Comparison of ENCODE assay signal across 1 cellular context in the genomic region with DNA sequence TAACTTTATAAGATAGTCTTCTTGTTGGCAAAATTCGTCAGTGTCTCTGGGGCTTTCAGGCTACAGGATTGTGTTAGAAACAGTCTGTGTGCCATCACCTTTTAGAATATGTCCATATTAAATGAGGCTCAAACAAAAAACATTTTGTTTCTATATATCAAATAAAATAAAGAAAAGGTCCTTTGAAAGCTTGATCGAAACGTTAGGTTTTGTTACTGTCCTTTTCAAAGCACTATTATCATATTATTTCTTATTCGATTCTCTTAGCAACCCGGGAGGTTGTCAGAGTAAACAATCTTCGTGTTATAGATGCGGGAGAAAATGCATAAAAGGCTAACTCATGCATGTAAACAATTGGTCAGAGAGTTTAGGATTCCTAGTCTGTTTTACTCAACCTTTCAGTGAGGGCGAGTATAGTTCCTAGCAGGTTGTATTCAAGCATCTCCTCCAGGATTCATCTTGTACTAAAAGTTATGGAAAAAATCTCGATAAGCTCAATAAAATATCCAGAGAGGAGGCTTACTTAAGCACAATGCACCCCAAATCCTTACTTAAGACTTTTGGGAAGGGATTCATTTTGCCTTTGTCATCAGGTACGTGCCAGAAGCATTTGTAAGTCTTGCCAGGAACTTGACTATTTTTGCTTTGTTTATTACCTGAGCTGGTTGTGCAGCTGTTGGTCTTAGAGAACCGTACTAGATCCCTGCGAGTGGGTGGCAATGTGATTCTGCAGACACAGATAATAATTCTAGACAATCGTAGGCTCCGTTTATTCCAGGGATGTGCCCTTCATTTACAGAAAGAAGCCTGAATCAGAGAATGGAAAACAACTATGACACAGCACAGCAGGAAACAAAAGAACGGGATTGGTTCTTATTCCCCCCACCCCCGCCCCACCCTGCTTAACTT.
TF ChIP-seq lines count a peak whose summit lies in the region.

No MANE protein-coding gene starts in this region.

TF ChIP-seq in K562, 482 proteins besides CTCF, POLR2A, EP300 and RAD21 (continued from another document and continues in another):
- TF ChIP-seq, protein P1, sequence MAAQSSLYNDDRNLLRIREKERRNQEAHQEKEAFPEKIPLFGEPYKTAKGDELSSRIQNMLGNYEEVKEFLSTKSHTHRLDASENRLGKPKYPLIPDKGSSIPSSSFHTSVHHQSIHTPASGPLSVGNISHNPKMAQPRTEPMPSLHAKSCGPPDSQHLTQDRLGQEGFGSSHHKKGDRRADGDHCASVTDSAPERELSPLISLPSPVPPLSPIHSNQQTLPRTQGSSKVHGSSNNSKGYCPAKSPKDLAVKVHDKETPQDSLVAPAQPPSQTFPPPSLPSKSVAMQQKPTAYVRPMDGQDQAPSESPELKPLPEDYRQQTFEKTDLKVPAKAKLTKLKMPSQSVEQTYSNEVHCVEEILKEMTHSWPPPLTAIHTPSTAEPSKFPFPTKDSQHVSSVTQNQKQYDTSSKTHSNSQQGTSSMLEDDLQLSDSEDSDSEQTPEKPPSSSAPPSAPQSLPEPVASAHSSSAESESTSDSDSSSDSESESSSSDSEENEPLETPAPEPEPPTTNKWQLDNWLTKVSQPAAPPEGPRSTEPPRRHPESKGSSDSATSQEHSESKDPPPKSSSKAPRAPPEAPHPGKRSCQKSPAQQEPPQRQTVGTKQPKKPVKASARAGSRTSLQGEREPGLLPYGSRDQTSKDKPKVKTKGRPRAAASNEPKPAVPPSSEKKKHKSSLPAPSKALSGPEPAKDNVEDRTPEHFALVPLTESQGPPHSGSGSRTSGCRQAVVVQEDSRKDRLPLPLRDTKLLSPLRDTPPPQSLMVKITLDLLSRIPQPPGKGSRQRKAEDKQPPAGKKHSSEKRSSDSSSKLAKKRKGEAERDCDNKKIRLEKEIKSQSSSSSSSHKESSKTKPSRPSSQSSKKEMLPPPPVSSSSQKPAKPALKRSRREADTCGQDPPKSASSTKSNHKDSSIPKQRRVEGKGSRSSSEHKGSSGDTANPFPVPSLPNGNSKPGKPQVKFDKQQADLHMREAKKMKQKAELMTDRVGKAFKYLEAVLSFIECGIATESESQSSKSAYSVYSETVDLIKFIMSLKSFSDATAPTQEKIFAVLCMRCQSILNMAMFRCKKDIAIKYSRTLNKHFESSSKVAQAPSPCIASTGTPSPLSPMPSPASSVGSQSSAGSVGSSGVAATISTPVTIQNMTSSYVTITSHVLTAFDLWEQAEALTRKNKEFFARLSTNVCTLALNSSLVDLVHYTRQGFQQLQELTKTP (IDR thresholded peaks at IDR 0.05; ENCODE audit: low read depth in 1 of 2, partially characterized antibody in 2 of 2), result peak in 1 of 2 experiments; percentile 12
- no peak for TF ChIP-seq BHLHE40 (IDR thresholded peaks at IDR 0.05; ENCODE audit: low read length)
- TF ChIP-seq KDM1A (IDR thresholded peaks at IDR 0.05), result peak in 1 of 2 experiments; percentile 7; a peak in 1 of 4 replicates
- peak; percentile 17; the same call in 1 of the 2 replicates for TF ChIP-seq NCOA6 (IDR thresholded peaks at IDR 0.05)
- TF ChIP-seq GTF2E2 (tag; IDR thresholded peaks at IDR 0.05), result peak; percentile 94
- peak; percentile 92 for TF ChIP-seq FOXJ2 (tag; IDR thresholded peaks at IDR 0.05)
- no peak for TF ChIP-seq CHD4 (IDR thresholded peaks at IDR 0.05; ENCODE audit: insufficient read depth, insufficient replicate concordance, low read depth, low read length, poor library complexity, severe bottlenecking)
- TF ChIP-seq, protein P2, sequence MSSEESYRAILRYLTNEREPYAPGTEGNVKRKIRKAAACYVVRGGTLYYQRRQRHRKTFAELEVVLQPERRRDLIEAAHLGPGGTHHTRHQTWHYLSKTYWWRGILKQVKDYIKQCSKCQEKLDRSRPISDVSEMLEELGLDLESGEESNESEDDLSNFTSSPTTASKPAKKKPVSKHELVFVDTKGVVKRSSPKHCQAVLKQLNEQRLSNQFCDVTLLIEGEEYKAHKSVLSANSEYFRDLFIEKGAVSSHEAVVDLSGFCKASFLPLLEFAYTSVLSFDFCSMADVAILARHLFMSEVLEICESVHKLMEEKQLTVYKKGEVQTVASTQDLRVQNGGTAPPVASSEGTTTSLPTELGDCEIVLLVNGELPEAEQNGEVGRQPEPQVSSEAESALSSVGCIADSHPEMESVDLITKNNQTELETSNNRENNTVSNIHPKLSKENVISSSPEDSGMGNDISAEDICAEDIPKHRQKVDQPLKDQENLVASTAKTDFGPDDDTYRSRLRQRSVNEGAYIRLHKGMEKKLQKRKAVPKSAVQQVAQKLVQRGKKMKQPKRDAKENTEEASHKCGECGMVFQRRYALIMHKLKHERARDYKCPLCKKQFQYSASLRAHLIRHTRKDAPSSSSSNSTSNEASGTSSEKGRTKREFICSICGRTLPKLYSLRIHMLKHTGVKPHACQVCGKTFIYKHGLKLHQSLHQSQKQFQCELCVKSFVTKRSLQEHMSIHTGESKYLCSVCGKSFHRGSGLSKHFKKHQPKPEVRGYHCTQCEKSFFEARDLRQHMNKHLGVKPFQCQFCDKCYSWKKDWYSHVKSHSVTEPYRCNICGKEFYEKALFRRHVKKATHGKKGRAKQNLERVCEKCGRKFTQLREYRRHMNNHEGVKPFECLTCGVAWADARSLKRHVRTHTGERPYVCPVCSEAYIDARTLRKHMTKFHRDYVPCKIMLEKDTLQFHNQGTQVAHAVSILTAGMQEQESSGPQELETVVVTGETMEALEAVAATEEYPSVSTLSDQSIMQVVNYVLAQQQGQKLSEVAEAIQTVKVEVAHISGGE (CRISPR knock-in tag; IDR thresholded peaks at IDR 0.05), result peak in 1 of 3 experiments; percentile 92; a peak in 2 of 6 replicates
- 0 out of 4 replicates have a peak, but pooled peaks of 1 of the 2 experiments have one; percentile 9 for TF ChIP-seq HDAC1 (IDR thresholded peaks at IDR 0.05)
- peak; percentile 26 for TF ChIP-seq BRD9 (IDR thresholded peaks at IDR 0.05; ENCODE audit: low read depth, partially characterized antibody)
- TF ChIP-seq SRF (CRISPR knock-in tag; IDR thresholded peaks at IDR 0.05), result peak in 1 of 2 experiments; percentile 16; a peak in 1 of 4 replicates
- TF ChIP-seq RHOXF2B (CRISPR knock-in tag; conservative IDR thresholded peaks at IDR 0.05), result no peak
- TF ChIP-seq SMARCA5 (IDR thresholded peaks at IDR 0.05), result no peak
- TF ChIP-seq NFE2 (IDR thresholded peaks at IDR 0.05; ENCODE audit: low read depth), result peak; percentile 82
- no peak for TF ChIP-seq ZNF830 (CRISPR knock-in tag; IDR thresholded peaks at IDR 0.05)
- no peak for TF ChIP-seq ATF1 (CRISPR knock-in tag; IDR thresholded peaks at IDR 0.05)
- TF ChIP-seq ATF1 (tag; IDR thresholded peaks at IDR 0.05), result 0 out of 2 replicates have a peak, but pooled peaks have one; percentile 5
- TF ChIP-seq HDAC3 (IDR thresholded peaks at IDR 0.05; ENCODE audit: borderline replicate concordance, partially characterized antibody), result peak; percentile 20
- 0 out of 2 replicates have a peak, but pooled peaks have one; percentile 33 for TF ChIP-seq CBFA2T3 (IDR thresholded peaks at IDR 0.05)
- TF ChIP-seq ZNF24 (IDR thresholded peaks at IDR 0.05), result 0 out of 2 replicates have a peak, but pooled peaks have one; percentile 16
- TF ChIP-seq SUPT5H (IDR thresholded peaks at IDR 0.05), result peak; percentile 79
- no peak for TF ChIP-seq TOE1 (IDR thresholded peaks at IDR 0.05; ENCODE audit: borderline replicate concordance)
- TF ChIP-seq TOE1 (CRISPR knock-in tag; IDR thresholded peaks at IDR 0.05; ENCODE audit: borderline replicate concordance, low read depth), result no peak
- TF ChIP-seq, protein P3, sequence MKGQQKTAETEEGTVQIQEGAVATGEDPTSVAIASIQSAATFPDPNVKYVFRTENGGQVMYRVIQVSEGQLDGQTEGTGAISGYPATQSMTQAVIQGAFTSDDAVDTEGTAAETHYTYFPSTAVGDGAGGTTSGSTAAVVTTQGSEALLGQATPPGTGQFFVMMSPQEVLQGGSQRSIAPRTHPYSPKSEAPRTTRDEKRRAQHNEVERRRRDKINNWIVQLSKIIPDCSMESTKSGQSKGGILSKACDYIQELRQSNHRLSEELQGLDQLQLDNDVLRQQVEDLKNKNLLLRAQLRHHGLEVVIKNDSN (CRISPR knock-in tag; IDR thresholded peaks at IDR 0.05), result no peak
- TF ChIP-seq, protein P4, sequence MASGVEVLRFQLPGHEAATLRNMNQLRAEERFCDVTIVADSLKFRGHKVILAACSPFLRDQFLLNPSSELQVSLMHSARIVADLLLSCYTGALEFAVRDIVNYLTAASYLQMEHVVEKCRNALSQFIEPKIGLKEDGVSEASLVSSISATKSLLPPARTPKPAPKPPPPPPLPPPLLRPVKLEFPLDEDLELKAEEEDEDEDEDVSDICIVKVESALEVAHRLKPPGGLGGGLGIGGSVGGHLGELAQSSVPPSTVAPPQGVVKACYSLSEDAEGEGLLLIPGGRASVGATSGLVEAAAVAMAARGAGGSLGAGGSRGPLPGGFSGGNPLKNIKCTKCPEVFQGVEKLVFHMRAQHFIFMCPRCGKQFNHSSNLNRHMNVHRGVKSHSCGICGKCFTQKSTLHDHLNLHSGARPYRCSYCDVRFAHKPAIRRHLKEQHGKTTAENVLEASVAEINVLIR (CRISPR knock-in tag; IDR thresholded peaks at IDR 0.05), result no peak
- 0 out of 2 replicates have a peak, but pooled peaks have one; percentile 6 for TF ChIP-seq CBFA2T2 (conservative IDR thresholded peaks at IDR 0.05)
- peak; percentile 97 for TF ChIP-seq TBP (optimal IDR thresholded peaks at IDR 0.05; ENCODE audit: low read depth, low read length)
- TF ChIP-seq POLR2G (IDR thresholded peaks at IDR 0.05; ENCODE audit: low read depth, low read length), result peak; percentile 56; the same call in 1 of the 2 replicates
- TF ChIP-seq FOXA3 (CRISPR knock-in tag; conservative IDR thresholded peaks at IDR 0.05 in 1 of 2, IDR thresholded peaks at IDR 0.05 in 1 of 2), result peak in 1 of 2 experiments; percentile 60; a peak in 2 of 4 replicates
- TF ChIP-seq, protein P5, sequence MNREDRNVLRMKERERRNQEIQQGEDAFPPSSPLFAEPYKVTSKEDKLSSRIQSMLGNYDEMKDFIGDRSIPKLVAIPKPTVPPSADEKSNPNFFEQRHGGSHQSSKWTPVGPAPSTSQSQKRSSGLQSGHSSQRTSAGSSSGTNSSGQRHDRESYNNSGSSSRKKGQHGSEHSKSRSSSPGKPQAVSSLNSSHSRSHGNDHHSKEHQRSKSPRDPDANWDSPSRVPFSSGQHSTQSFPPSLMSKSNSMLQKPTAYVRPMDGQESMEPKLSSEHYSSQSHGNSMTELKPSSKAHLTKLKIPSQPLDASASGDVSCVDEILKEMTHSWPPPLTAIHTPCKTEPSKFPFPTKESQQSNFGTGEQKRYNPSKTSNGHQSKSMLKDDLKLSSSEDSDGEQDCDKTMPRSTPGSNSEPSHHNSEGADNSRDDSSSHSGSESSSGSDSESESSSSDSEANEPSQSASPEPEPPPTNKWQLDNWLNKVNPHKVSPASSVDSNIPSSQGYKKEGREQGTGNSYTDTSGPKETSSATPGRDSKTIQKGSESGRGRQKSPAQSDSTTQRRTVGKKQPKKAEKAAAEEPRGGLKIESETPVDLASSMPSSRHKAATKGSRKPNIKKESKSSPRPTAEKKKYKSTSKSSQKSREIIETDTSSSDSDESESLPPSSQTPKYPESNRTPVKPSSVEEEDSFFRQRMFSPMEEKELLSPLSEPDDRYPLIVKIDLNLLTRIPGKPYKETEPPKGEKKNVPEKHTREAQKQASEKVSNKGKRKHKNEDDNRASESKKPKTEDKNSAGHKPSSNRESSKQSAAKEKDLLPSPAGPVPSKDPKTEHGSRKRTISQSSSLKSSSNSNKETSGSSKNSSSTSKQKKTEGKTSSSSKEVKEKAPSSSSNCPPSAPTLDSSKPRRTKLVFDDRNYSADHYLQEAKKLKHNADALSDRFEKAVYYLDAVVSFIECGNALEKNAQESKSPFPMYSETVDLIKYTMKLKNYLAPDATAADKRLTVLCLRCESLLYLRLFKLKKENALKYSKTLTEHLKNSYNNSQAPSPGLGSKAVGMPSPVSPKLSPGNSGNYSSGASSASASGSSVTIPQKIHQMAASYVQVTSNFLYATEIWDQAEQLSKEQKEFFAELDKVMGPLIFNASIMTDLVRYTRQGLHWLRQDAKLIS (CRISPR knock-in tag; IDR thresholded peaks at IDR 0.05), result no peak
- TF ChIP-seq POLR2B (IDR thresholded peaks at IDR 0.05; ENCODE audit: low read depth, partially characterized antibody), result peak; percentile 56
- TF ChIP-seq ZNF445 (CRISPR knock-in tag; IDR thresholded peaks at IDR 0.05; ENCODE audit: low read depth), result no peak
- no peak for TF ChIP-seq KLF1 (tag; IDR thresholded peaks at IDR 0.05)
- TF ChIP-seq STAT5B (CRISPR knock-in tag; IDR thresholded peaks at IDR 0.05), result no peak
- TF ChIP-seq, protein P6, sequence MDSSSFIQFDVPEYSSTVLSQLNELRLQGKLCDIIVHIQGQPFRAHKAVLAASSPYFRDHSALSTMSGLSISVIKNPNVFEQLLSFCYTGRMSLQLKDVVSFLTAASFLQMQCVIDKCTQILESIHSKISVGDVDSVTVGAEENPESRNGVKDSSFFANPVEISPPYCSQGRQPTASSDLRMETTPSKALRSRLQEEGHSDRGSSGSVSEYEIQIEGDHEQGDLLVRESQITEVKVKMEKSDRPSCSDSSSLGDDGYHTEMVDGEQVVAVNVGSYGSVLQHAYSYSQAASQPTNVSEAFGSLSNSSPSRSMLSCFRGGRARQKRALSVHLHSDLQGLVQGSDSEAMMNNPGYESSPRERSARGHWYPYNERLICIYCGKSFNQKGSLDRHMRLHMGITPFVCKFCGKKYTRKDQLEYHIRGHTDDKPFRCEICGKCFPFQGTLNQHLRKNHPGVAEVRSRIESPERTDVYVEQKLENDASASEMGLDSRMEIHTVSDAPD (CRISPR knock-in tag; IDR thresholded peaks at IDR 0.05), result no peak
- TF ChIP-seq, protein P7, sequence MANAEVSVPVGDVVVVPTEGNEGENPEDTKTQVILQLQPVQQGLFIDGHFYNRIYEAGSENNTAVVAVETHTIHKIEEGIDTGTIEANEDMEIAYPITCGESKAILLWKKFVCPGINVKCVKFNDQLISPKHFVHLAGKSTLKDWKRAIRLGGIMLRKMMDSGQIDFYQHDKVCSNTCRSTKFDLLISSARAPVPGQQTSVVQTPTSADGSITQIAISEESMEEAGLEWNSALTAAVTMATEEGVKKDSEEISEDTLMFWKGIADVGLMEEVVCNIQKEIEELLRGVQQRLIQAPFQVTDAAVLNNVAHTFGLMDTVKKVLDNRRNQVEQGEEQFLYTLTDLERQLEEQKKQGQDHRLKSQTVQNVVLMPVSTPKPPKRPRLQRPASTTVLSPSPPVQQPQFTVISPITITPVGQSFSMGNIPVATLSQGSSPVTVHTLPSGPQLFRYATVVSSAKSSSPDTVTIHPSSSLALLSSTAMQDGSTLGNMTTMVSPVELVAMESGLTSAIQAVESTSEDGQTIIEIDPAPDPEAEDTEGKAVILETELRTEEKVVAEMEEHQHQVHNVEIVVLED (CRISPR knock-in tag; IDR thresholded peaks at IDR 0.05), result no peak
- TF ChIP-seq, protein P8, sequence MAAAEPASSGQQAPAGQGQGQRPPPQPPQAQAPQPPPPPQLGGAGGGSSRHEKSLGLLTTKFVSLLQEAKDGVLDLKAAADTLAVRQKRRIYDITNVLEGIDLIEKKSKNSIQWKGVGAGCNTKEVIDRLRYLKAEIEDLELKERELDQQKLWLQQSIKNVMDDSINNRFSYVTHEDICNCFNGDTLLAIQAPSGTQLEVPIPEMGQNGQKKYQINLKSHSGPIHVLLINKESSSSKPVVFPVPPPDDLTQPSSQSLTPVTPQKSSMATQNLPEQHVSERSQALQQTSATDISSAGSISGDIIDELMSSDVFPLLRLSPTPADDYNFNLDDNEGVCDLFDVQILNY (CRISPR knock-in tag; IDR thresholded peaks at IDR 0.05), result no peak
- TF ChIP-seq NFRKB (IDR thresholded peaks at IDR 0.05; ENCODE audit: low read depth), result peak; percentile 26
- TF ChIP-seq, protein P9, sequence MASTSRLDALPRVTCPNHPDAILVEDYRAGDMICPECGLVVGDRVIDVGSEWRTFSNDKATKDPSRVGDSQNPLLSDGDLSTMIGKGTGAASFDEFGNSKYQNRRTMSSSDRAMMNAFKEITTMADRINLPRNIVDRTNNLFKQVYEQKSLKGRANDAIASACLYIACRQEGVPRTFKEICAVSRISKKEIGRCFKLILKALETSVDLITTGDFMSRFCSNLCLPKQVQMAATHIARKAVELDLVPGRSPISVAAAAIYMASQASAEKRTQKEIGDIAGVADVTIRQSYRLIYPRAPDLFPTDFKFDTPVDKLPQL (IDR thresholded peaks at IDR 0.05; ENCODE audit: extremely low read depth, insufficient read length), result peak; percentile 92
- peak; percentile 71 for TF ChIP-seq RFX1 (IDR thresholded peaks at IDR 0.05)
